Comparison of ENCODE assay signal across 1 cellular context in the genomic region with DNA sequence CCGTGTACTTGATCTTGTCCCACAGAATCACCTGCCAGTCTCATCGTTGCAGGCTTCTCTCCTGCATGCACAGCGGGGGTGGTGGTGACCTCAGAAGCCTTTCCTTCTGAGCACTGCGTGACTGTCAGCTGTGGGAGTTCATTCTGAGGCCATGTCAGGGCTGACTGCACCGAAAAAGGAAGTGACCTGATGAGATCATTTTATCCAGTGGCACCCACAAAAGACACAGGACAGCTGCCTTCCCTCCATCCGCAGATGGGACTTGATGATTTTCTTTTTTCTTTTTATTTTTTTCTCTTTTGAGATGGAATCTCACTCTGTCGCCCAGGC.
A peak's percentile ranks its signal among the peaks of the same experiment; 100 is the strongest.
TF ChIP-seq lines count a peak whose summit lies in the region.

No MANE protein-coding gene starts in this region.

TF ChIP-seq in GM12878, 131 proteins besides CTCF, POLR2A, EP300 and RAD21 (continued from another document):
- no peak for TF ChIP-seq STAT1 (conservative IDR thresholded peaks at IDR 0.05)
- TF ChIP-seq SP1 (IDR thresholded peaks at IDR 0.05; ENCODE audit: low read depth, low read length): peak; percentile 90
- TF ChIP-seq NBN (IDR thresholded peaks at IDR 0.05): peak; percentile 90
- peak; percentile 97 for TF ChIP-seq IRF4 (IDR thresholded peaks at IDR 0.05; ENCODE audit: low read depth, low read length)
- TF ChIP-seq PAX5 (IDR thresholded peaks at IDR 0.05; ENCODE audit: borderline replicate concordance, low read depth, low read length): peak; percentile 99
- TF ChIP-seq MEF2B (IDR thresholded peaks at IDR 0.05; ENCODE audit: partially characterized antibody, poor library complexity, severe bottlenecking): peak; percentile 77
- TF ChIP-seq, protein P1, sequence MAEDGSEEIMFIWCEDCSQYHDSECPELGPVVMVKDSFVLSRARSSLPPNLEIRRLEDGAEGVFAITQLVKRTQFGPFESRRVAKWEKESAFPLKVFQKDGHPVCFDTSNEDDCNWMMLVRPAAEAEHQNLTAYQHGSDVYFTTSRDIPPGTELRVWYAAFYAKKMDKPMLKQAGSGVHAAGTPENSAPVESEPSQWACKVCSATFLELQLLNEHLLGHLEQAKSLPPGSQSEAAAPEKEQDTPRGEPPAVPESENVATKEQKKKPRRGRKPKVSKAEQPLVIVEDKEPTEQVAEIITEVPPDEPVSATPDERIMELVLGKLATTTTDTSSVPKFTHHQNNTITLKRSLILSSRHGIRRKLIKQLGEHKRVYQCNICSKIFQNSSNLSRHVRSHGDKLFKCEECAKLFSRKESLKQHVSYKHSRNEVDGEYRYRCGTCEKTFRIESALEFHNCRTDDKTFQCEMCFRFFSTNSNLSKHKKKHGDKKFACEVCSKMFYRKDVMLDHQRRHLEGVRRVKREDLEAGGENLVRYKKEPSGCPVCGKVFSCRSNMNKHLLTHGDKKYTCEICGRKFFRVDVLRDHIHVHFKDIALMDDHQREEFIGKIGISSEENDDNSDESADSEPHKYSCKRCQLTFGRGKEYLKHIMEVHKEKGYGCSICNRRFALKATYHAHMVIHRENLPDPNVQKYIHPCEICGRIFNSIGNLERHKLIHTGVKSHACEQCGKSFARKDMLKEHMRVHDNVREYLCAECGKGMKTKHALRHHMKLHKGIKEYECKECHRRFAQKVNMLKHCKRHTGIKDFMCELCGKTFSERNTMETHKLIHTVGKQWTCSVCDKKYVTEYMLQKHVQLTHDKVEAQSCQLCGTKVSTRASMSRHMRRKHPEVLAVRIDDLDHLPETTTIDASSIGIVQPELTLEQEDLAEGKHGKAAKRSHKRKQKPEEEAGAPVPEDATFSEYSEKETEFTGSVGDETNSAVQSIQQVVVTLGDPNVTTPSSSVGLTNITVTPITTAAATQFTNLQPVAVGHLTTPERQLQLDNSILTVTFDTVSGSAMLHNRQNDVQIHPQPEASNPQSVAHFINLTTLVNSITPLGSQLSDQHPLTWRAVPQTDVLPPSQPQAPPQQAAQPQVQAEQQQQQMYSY (CRISPR knock-in tag; IDR thresholded peaks at IDR 0.05): no peak
- TF ChIP-seq TAF1 (IDR thresholded peaks at IDR 0.05; ENCODE audit: borderline replicate concordance, low read depth, low read length): no peak
- TF ChIP-seq CBFB (IDR thresholded peaks at IDR 0.05; ENCODE audit: low read depth): peak; percentile 92
- peak; percentile 95 to 96 for TF ChIP-seq BHLHE40 (IDR thresholded peaks at IDR 0.05; ENCODE audit: borderline replicate concordance in 1 of 2, low read depth in 2 of 2, low read length in 1 of 2)
- peak; percentile 93 for TF ChIP-seq CREB1 (IDR thresholded peaks at IDR 0.05; ENCODE audit: low read depth)
- TF ChIP-seq SREBF1 (IDR thresholded peaks at IDR 0.05; ENCODE audit: low read length): no peak
- peak; percentile 59 for TF ChIP-seq ZNF384 (IDR thresholded peaks at IDR 0.05; ENCODE audit: borderline replicate concordance, low read depth, low read length)
- no peak for TF ChIP-seq STAT3 (IDR thresholded peaks at IDR 0.05; ENCODE audit: low read depth, low read length)
- TF ChIP-seq, protein P2, sequence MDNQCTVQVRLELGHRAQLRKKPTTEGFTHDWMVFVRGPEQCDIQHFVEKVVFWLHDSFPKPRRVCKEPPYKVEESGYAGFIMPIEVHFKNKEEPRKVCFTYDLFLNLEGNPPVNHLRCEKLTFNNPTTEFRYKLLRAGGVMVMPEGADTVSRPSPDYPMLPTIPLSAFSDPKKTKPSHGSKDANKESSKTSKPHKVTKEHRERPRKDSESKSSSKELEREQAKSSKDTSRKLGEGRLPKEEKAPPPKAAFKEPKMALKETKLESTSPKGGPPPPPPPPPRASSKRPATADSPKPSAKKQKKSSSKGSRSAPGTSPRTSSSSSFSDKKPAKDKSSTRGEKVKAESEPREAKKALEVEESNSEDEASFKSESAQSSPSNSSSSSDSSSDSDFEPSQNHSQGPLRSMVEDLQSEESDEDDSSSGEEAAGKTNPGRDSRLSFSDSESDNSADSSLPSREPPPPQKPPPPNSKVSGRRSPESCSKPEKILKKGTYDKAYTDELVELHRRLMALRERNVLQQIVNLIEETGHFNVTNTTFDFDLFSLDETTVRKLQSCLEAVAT (IDR thresholded peaks at IDR 0.05): peak; percentile 77; the same call in 1 of the 2 replicates
- TF ChIP-seq, protein P3, sequence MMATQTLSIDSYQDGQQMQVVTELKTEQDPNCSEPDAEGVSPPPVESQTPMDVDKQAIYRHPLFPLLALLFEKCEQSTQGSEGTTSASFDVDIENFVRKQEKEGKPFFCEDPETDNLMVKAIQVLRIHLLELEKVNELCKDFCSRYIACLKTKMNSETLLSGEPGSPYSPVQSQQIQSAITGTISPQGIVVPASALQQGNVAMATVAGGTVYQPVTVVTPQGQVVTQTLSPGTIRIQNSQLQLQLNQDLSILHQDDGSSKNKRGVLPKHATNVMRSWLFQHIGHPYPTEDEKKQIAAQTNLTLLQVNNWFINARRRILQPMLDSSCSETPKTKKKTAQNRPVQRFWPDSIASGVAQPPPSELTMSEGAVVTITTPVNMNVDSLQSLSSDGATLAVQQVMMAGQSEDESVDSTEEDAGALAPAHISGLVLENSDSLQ (IDR thresholded peaks at IDR 0.05): peak; percentile 89
- TF ChIP-seq HDAC2 (IDR thresholded peaks at IDR 0.05): no peak
- peak; percentile 92 for TF ChIP-seq CHD2 (IDR thresholded peaks at IDR 0.05; ENCODE audit: borderline replicate concordance, low read depth, low read length)
- TF ChIP-seq IKZF2 (IDR thresholded peaks at IDR 0.05): peak; percentile 98 to 99
- peak; percentile 100 for TF ChIP-seq BCL11A (IDR thresholded peaks at IDR 0.05; ENCODE audit: low read depth, low read length)
- TF ChIP-seq, protein P4, sequence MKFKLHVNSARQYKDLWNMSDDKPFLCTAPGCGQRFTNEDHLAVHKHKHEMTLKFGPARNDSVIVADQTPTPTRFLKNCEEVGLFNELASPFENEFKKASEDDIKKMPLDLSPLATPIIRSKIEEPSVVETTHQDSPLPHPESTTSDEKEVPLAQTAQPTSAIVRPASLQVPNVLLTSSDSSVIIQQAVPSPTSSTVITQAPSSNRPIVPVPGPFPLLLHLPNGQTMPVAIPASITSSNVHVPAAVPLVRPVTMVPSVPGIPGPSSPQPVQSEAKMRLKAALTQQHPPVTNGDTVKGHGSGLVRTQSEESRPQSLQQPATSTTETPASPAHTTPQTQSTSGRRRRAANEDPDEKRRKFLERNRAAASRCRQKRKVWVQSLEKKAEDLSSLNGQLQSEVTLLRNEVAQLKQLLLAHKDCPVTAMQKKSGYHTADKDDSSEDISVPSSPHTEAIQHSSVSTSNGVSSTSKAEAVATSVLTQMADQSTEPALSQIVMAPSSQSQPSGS (IDR thresholded peaks at IDR 0.05; ENCODE audit: low read length): peak; percentile 99
- peak; percentile 88 for TF ChIP-seq JUNB (IDR thresholded peaks at IDR 0.05)
- no peak for TF ChIP-seq NR2C2 (IDR thresholded peaks at IDR 0.05; ENCODE audit: borderline replicate concordance, control insufficient read depth, insufficient read length, low read depth)
